8 cellular contexts compared by ENCODE assay signal in the genomic region with DNA sequence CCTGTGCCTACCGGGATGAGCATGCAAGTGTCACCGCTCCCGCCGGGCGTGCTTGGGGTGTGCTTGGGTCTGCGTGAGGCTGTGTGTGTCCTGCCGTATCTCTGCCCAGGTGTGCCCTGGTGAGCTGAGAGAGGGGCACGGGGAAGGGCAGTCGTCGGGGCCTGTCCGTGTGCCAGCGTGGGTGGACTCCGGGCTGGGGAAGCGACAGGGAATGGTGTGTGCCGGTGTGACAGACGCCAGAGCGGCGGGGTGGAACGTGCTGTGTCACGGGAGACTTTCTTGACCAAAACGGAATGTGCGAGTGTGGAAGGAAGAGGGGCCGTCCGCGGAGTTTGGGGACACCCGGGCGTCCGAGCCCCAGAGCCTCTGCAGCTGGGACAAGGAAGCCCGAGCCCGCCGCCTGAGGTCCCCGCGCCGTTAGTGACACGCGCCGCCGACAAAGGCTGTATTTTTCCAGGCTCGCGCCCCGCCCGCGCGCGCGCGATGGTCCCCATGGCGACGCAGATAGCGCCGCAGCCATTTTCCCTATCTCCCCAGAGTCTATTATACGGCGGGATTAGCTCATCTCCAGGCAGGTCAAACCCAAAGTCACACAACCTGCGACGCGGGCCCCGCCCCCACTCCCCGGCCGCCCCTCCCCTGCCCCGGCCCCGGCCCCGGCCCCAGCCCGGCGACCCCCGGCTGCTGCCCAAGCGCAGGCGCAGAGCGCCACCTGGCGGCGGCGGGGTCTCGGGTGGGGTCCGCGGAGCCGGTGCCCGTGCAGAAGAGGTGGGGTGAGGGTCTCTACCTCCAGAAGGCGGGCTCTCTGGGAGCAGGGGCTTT. TPM values are rescaled to one million over a fixed set of nuclear protein-coding genes. Genes with fewer than 3 reads are reported as not detected.
DNase-seq lines count a peak whose midpoint lies in the region; ATAC-seq and TF ChIP-seq lines count a peak whose summit lies in the region.

No MANE protein-coding gene starts in this region.

- DNase-seq in HK-2 (ENCODE audit: unreplicated experiment) (peak; percentile 69), NOMO-1 treated with dmso at 0.1 percent for 144 hours (lab: John Stamatoyannopoulos, UW; ENCODE audit: unreplicated experiment) (peak; percentile 45), activated T-cell treated with anti-CD3 and anti-CD28 coated beads for 1 hour (ENCODE audit: low read depth) (peak; percentile 61), erythroblast (lab: John Stamatoyannopoulos, UW) (peak; percentile 91 to 93)
- DNase-seq in naive thymus-derived CD8-positive, alpha-beta T cell, result peak; percentile 42 to 83 (median 70)
- DNase-seq in stimulated activated naive B cell treated with anti-CD40 and anti-IgM and Interleukin-4, amounts not matched to agents 10 μg/mL and 1 μg/mL and 100 μg/mL, for 72 hours, result peak; percentile 37

- POLR2A ChIA-PET in naive thymus-derived CD8-positive, alpha-beta T cell (lab: Charles Lee), result no interaction called here

- peaks cover 8 to 12% (median 10%) of the 10 kb centered on the region in 4 donors for H3K4me1 Mint-ChIP-seq in naive thymus-derived CD8-positive, alpha-beta T cell
- peaks cover 7 to 16% of the 10 kb centered on the region in 2 donors for H3K4me1 Mint-ChIP-seq in stimulated activated naive B cell treated with anti-CD40 and anti-IgM and Interleukin-4, amounts not matched to agents 10 μg/mL and 1 μg/mL and 100 μg/mL, for 72 hours

- TF ChIP-seq POLR2A in erythroblast (IDR thresholded peaks at IDR 0.05; ENCODE audit: low read length), result peak; percentile 69

- peak; percentile 75 to 82 for ATAC-seq in naive thymus-derived CD8-positive, alpha-beta T cell
- ATAC-seq in stimulated activated naive B cell treated with anti-CD40 and anti-IgM and Interleukin-4, amounts not matched to agents 10 μg/mL and 1 μg/mL and 100 μg/mL, for 72 hours (replicated peaks), result peak; percentile 74
- ATAC-seq in GM21619 (IDR thresholded peaks at IDR 0.05; ENCODE audit: unreplicated experiment), result no peak

- peak overlapping the region; percentile 72 to 89 (median 80) for H3K4me3 Mint-ChIP-seq in naive thymus-derived CD8-positive, alpha-beta T cell
- H3K4me3 Mint-ChIP-seq in stimulated activated naive B cell treated with anti-CD40 and anti-IgM and Interleukin-4, amounts not matched to agents 10 μg/mL and 1 μg/mL and 100 μg/mL, for 72 hours, result peak overlapping the region; percentile 73 to 78

- H3K27me3 Mint-ChIP-seq in naive thymus-derived CD8-positive, alpha-beta T cell, result peaks cover 33 to 91% (median 51%) of the 10 kb centered on the region in 5 donors
- peaks cover 63 to 84% of the 10 kb centered on the region in 2 donors for H3K27me3 Mint-ChIP-seq in stimulated activated naive B cell treated with anti-CD40 and anti-IgM and Interleukin-4, amounts not matched to agents 10 μg/mL and 1 μg/mL and 100 μg/mL, for 72 hours

- H3K27ac ChIP-seq in C4-2B, result peak overlapping the region; percentile 78

- TF ChIP-seq CTCF in C4-2B (conservative IDR thresholded peaks at IDR 0.05), result peak; percentile 98

- H3K9me3 Mint-ChIP-seq in naive thymus-derived CD8-positive, alpha-beta T cell, result no peaks in the 10 kb centered on the region
- H3K9me3 Mint-ChIP-seq in stimulated activated naive B cell treated with anti-CD40 and anti-IgM and Interleukin-4, amounts not matched to agents 10 μg/mL and 1 μg/mL and 100 μg/mL, for 72 hours, result no peaks in the 10 kb centered on the region

- peak overlapping the region in 3 of 10 donors; percentile 15 to 74 (median 19) for H3K27ac Mint-ChIP-seq in naive thymus-derived CD8-positive, alpha-beta T cell
- peak overlapping the region; percentile 56 for H3K27ac Mint-ChIP-seq in stimulated activated naive B cell treated with anti-CD40 and anti-IgM and Interleukin-4, amounts not matched to agents 10 μg/mL and 1 μg/mL and 100 μg/mL, for 72 hours

- H3K36me3 Mint-ChIP-seq in naive thymus-derived CD8-positive, alpha-beta T cell, result no peaks in the 10 kb centered on the region
- no peaks in the 10 kb centered on the region for H3K36me3 Mint-ChIP-seq in stimulated activated naive B cell treated with anti-CD40 and anti-IgM and Interleukin-4, amounts not matched to agents 10 μg/mL and 1 μg/mL and 100 μg/mL, for 72 hours

RNA-seq across cellular contexts. Expression of a gene that starts 4.5 kb away (rescaled TPM):
- total RNA-seq in naive thymus-derived CD8-positive, alpha-beta T cell, result not detected
- polyA plus RNA-seq in naive thymus-derived CD8-positive, alpha-beta T cell, result not detected

RNA-seq across cellular contexts. Expression of a gene that starts 30.8 kb away (rescaled TPM):
- not detected for total RNA-seq in naive thymus-derived CD8-positive, alpha-beta T cell
- not detected for polyA plus RNA-seq in naive thymus-derived CD8-positive, alpha-beta T cell

Comparison
In these comparisons a context has a peak if more than half of its experiments do, and no peak if none do; other contexts are left out.
1. DNase-seq: peak in every context shown above with its lines; median percentile 92 in erythroblast; 70 in naive thymus-derived CD8-positive, alpha-beta T cell; 69 in HK-2; 61 in activated T-cell treated with anti-CD3 and anti-CD28 coated beads for 1 hour; 45 in NOMO-1 treated with dmso at 0.1 percent for 144 hours; 37 in stimulated activated naive B cell treated with anti-CD40 and anti-IgM and Interleukin-4, amounts not matched to agents 10 μg/mL and 1 μg/mL and 100 μg/mL, for 72 hours.